ENCODE assay signal across 18 cellular contexts in genomic region chr5:44178414-44178813, GRCh38.
"Had no signal": no experiment of that assay in that cellular context is flagged by ENCODE, and none has a peak within 500 bp of the region (broad histone marks: within the 10 kb centered on the region; RNA-seq: fewer than 3 reads in every experiment).

No MANE protein-coding gene starts in this region.

- H3K4me3 ChIP-seq: adrenal gland, esophagus squamous epithelium, mucosa of descending colon, spleen, testis had no signal

- ATAC-seq: activated CD4-positive, alpha-beta T cell treated with anti-CD3 and anti-CD28 coated beads for 36 hours; activated naive CD4-positive, alpha-beta T cell treated with anti-CD3 and anti-CD28 coated beads, Interleukin-2, amount 50 U/mL, for 72 hours; left cardiac atrium; mucosa of descending colon; stimulated activated memory B cell treated with anti-CD40 and anti-IgM and Interleukin-4, amounts not matched to agents 10 μg/mL and 1 μg/mL and 100 μg/mL, for 72 hours; WTC11 had no signal

- H3K27ac ChIP-seq: adrenal gland, esophagus squamous epithelium, spleen, testis had no signal

- H3K36me3 ChIP-seq: adrenal gland, esophagus squamous epithelium, spleen had no signal

- H3K27me3 ChIP-seq: adrenal gland, esophagus squamous epithelium, spleen, testis had no signal

- H3K9me3 ChIP-seq: adrenal gland, testis had no signal

- DNase-seq: activated CD4-positive, alpha-beta memory T cell treated with anti-CD3 and anti-CD28 coated beads for 36 hours; activated CD4-positive, alpha-beta T cell treated with anti-CD3 and anti-CD28 coated beads for 36 hours; activated gamma-delta T cell treated with Interleukin-2 at 50 U/mL for 16 hours; activated T-cell treated with anti-CD3 and anti-CD28 coated beads for 4 hours; adrenal gland; effector CD8-positive, alpha-beta T cell; esophagus squamous epithelium; left cardiac atrium; mesenchymal stem cell; mucosa of descending colon; naive B cell; retina; spleen; stimulated activated CD4-positive, alpha-beta T cell treated with anti-CD3 and anti-CD28 coated beads, Interleukin-4, amount 100 ng/mL, for 4 hours; testis had no signal

- H3K4me1 ChIP-seq: adrenal gland, esophagus squamous epithelium, spleen, testis had no signal
